ENCODE assay signal across 23 cellular contexts in the genomic region with DNA sequence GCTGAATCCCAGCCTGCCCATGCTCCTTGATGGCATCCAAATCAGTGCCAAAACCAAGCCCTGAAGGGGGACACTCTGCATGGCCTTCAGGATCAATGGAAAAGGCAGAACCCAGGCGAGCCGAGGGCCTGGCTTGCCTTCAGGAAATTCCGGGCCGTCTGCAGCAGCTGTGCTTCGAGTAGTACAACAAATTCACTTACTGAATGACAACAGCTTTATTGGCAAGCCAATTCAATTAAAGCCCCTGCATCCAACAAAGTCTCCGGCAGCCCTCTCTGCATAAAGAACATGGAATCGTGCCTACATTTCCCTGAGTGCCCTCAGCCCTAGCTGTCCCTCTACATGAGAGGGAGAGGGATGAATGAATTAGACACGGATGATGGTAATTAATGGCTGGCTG.
DNase-seq lines count a peak whose midpoint lies in the region; ATAC-seq and TF ChIP-seq lines count a peak whose summit lies in the region.
"Had no signal": no experiment of that assay in that cellular context is flagged by ENCODE, and none has a peak within 500 bp of the region (broad histone marks: within the 10 kb centered on the region; RNA-seq: fewer than 3 reads in every experiment).

No MANE protein-coding gene starts in this region.

- H3K27ac Mint-ChIP-seq in brain = peak overlapping the region; percentile 19 to 91 (median 85)
- no peak overlapping the region for H3K27ac Mint-ChIP-seq in osteocyte (ENCODE audit: unreplicated experiment)
- H3K27ac Mint-ChIP-seq: activated CD8-positive, alpha-beta T cell treated with anti-CD3 and anti-CD28 coated beads for 36 hours; activated naive CD4-positive, alpha-beta T cell treated with anti-CD3 and anti-CD28 coated beads, Interleukin-2, amount 50 U/mL, for 24 hours; activated T-helper 17 cell treated with anti-CD3 and anti-CD28 coated beads, Interleukin-2, amount 50 U/mL, for 72 hours; progenitor cell of endocrine pancreas; stimulated activated effector memory CD8-positive, alpha-beta T cell treated with anti-CD3 and anti-CD28 coated beads, Interleukin-12 subunit alpha, Interleukin-12 subunit beta, amount 100 ng/mL, for 72 hours; T-helper 1 cell treated with Interleukin-12 subunit alpha and Interleukin-12 subunit beta and Interleukin-4 antibody, amounts not matched to agents 30 μg/mL and 1 μg/mL, for 36 hours had no signal

- H3K36me3 Mint-ChIP-seq in brain = no peaks in the 10 kb centered on the region
- H3K36me3 Mint-ChIP-seq in osteocyte (ENCODE audit: unreplicated experiment) = no peaks in the 10 kb centered on the region
- H3K36me3 Mint-ChIP-seq: activated naive CD4-positive, alpha-beta T cell treated with anti-CD3 and anti-CD28 coated beads, Interleukin-2, amount 50 U/mL, for 24 hours; CD4-positive, alpha-beta memory T cell; stimulated activated effector memory CD8-positive, alpha-beta T cell treated with anti-CD3 and anti-CD28 coated beads, Interleukin-12 subunit alpha, Interleukin-12 subunit beta, amount 100 ng/mL, for 72 hours had no signal

- peaks cover 49% of the 10 kb centered on the region for H3K4me1 Mint-ChIP-seq in brain
- no peaks in the 10 kb centered on the region for H3K4me1 Mint-ChIP-seq in osteocyte (ENCODE audit: unreplicated experiment)
- H3K4me1 Mint-ChIP-seq: activated naive CD4-positive, alpha-beta T cell treated with anti-CD3 and anti-CD28 coated beads, Interleukin-2, amount 50 U/mL, for 24 hours; activated T-helper 17 cell treated with anti-CD3 and anti-CD28 coated beads, Interleukin-2, amount 50 U/mL, for 72 hours; CD4-positive, alpha-beta memory T cell; stimulated activated effector memory CD8-positive, alpha-beta T cell treated with anti-CD3 and anti-CD28 coated beads, Interleukin-12 subunit alpha, Interleukin-12 subunit beta, amount 100 ng/mL, for 72 hours had no signal

- H3K4me3 Mint-ChIP-seq in brain (peak overlapping the region; percentile 8 to 65 (median 25)), osteocyte (ENCODE audit: unreplicated experiment) (no peak overlapping the region)
- H3K4me3 Mint-ChIP-seq: activated CD8-positive, alpha-beta T cell treated with anti-CD3 and anti-CD28 coated beads for 36 hours; activated naive CD4-positive, alpha-beta T cell treated with anti-CD3 and anti-CD28 coated beads, Interleukin-2, amount 50 U/mL, for 24 hours; activated T-helper 17 cell treated with anti-CD3 and anti-CD28 coated beads, Interleukin-2, amount 50 U/mL, for 72 hours; CD4-positive, alpha-beta memory T cell; stimulated activated effector memory CD8-positive, alpha-beta T cell treated with anti-CD3 and anti-CD28 coated beads, Interleukin-12 subunit alpha, Interleukin-12 subunit beta, amount 100 ng/mL, for 72 hours; T-helper 1 cell treated with Interleukin-12 subunit alpha and Interleukin-12 subunit beta and Interleukin-4 antibody, amounts not matched to agents 30 μg/mL and 1 μg/mL, for 36 hours had no signal

- DNase-seq in DMS79 treated with DMSO at 0.1 percent for 48 hours (lab: John Stamatoyannopoulos, UW) (peak; percentile 50), NCI-H1092 treated with DMSO at 0.1 percent for 48 hours (lab: John Stamatoyannopoulos, UW) (peak; percentile 56), osteocyte (ENCODE audit: extremely low spot score, unreplicated experiment) (peak; percentile 59), mesenteric fat pad (ENCODE audit: low spot score) (no peak), NOMO-1 treated with dmso at 0.1 percent for 144 hours (lab: John Stamatoyannopoulos, UW; ENCODE audit: unreplicated experiment) (no peak)
- DNase-seq: activated CD4-positive, alpha-beta T cell treated with anti-CD3 and anti-CD28 coated beads for 1 hour; activated CD8-positive, alpha-beta T cell treated with anti-CD3 and anti-CD28 coated beads for 36 hours; CD4-positive, alpha-beta memory T cell; foreskin keratinocyte; GDM1; Karpas-422; NCI-H2171; NCI-H524; stimulated activated CD4-positive, alpha-beta T cell treated with anti-CD3 and anti-CD28 coated beads, Interleukin-4, amount 100 ng/mL, for 24 hours had no signal

- H3K9me3 Mint-ChIP-seq in brain (peaks cover 0 to 3% (median 2%) of the 10 kb centered on the region in 5 experiments), osteocyte (ENCODE audit: unreplicated experiment) (no peaks in the 10 kb centered on the region)
- H3K9me3 Mint-ChIP-seq: activated CD8-positive, alpha-beta T cell treated with anti-CD3 and anti-CD28 coated beads for 36 hours; activated naive CD4-positive, alpha-beta T cell treated with anti-CD3 and anti-CD28 coated beads, Interleukin-2, amount 50 U/mL, for 24 hours; activated T-helper 17 cell treated with anti-CD3 and anti-CD28 coated beads, Interleukin-2, amount 50 U/mL, for 72 hours; T-helper 1 cell treated with Interleukin-12 subunit alpha and Interleukin-12 subunit beta and Interleukin-4 antibody, amounts not matched to agents 30 μg/mL and 1 μg/mL, for 36 hours had no signal

- H3K27me3 Mint-ChIP-seq in brain (no peaks in the 10 kb centered on the region), osteocyte (ENCODE audit: unreplicated experiment) (no peaks in the 10 kb centered on the region)

- ATAC-seq in HG02610 (IDR thresholded peaks at IDR 0.05; ENCODE audit: unreplicated experiment) = no peak
- ATAC-seq: activated CD8-positive, alpha-beta T cell treated with anti-CD3 and anti-CD28 coated beads for 36 hours; activated T-helper 17 cell treated with anti-CD3 and anti-CD28 coated beads, Interleukin-2, amount 50 U/mL, for 72 hours; esophagus mucosa; foreskin keratinocyte; sciatic nerve; stimulated activated effector memory CD8-positive, alpha-beta T cell treated with anti-CD3 and anti-CD28 coated beads, Interleukin-12 subunit alpha, Interleukin-12 subunit beta, amount 100 ng/mL, for 72 hours had no signal

- TF ChIP-seq CTCF in brain (conservative IDR thresholded peaks at IDR 0.05) = no peak
- no peak for TF ChIP-seq CTCF in osteocyte (IDR thresholded peaks at IDR 0.05)

Comparison
In these comparisons a context has a peak if more than half of its experiments do, and no peak if none do; other contexts are left out.
1. DNase-seq: peak in DMS79 treated with DMSO at 0.1 percent for 48 hours (single experiment), NCI-H1092 treated with DMSO at 0.1 percent for 48 hours (single experiment) and osteocyte (single experiment); none in mesenteric fat pad (single experiment) and NOMO-1 treated with dmso at 0.1 percent for 144 hours (single experiment).